In genomic region chr10:26730548-26730947, GRCh38 we compare ENCODE assay signal across 22 cellular contexts.
"Had no signal": no experiment of that assay in that cellular context is flagged by ENCODE, and none has a peak within 500 bp of the region (broad histone marks: within the 10 kb centered on the region; RNA-seq: fewer than 3 reads in every experiment).

No MANE protein-coding gene starts in this region.

- ATAC-seq: gastroesophageal sphincter; left cardiac atrium; lower lobe of right lung; naive thymus-derived CD4-positive, alpha-beta T cell; sciatic nerve had no signal

- H3K9me3 Mint-ChIP-seq: immature natural killer cell; naive thymus-derived CD4-positive, alpha-beta T cell; nephron progenitor cell had no signal

- DNase-seq: dermis blood vessel endothelial cell; esophagus squamous epithelium; foreskin fibroblast; immature natural killer cell; kidney; left cardiac atrium; left ventricle myocardium inferior; lower lobe of right lung; mesendoderm; naive thymus-derived CD4-positive, alpha-beta T cell; nephron progenitor cell; posterior cingulate gyrus; spleen; stimulated activated CD4-positive, alpha-beta T cell treated with anti-CD3 and anti-CD28 coated beads, Interleukin-15, amount 100 ng/mL, for 24 hours; stimulated activated CD4-positive, alpha-beta T cell treated with anti-CD3 and anti-CD28 coated beads, Interleukin-1b, Interleukin-23, amount 100 ng/mL, for 48 hours; stimulated activated CD4-positive, alpha-beta T cell treated with anti-CD3 and anti-CD28 coated beads, Interleukin-4, amount 100 ng/mL, for 24 hours; stimulated activated naive CD4-positive, alpha-beta T cell; stomach; substantia nigra; trophoblast cell had no signal

- H3K27me3 Mint-ChIP-seq: naive thymus-derived CD4-positive, alpha-beta T cell had no signal

- H3K27ac Mint-ChIP-seq: naive thymus-derived CD4-positive, alpha-beta T cell; nephron progenitor cell had no signal

- H3K4me3 Mint-ChIP-seq: immature natural killer cell; naive thymus-derived CD4-positive, alpha-beta T cell; nephron progenitor cell had no signal
